ENCODE assay signal across 7 cellular contexts in the genomic region with DNA sequence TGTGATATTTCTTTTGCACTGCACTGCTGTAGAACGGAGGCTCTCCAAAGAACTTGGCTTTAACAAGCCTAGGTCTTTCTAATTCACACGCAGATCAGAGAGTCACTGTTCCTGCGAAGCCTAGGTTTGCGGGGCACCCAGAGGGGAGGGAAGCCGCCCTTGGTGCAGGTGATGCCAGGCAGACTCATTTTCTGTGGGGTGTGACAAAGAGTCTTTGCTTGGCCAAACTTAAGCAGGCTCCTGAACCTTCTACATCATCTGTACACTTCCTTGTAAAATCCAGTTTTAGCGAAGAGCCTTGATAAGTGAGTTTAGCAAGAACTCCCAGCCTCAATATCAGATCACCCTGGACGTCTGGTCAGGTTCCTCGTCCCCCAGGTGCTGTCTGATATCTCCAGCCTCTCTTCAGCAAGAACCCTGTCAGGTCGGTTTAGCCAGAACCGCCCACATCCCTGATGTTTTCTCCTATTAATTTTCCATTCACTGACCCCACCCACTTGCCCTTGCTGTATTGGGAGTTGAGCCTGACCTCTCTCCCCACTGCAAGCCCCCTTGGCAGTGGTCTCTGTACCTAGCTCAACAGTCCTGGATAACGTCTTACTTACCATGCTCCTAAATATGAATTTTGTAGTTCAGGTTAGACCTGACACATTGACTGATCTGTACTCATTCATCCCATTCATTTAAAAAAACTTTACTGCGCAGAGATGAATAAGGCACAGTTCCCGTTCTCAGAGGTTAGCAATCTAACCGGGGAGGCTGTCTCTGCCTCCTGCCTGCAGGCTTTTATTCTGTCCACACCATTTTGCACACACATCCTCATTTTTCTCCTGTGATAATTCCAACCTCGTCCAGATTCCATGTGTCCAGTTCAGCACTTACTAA. TPM values are rescaled to one million over a fixed set of nuclear protein-coding genes. Genes with fewer than 3 reads are reported as not detected.
DNase-seq lines count a peak whose midpoint lies in the region; ATAC-seq and TF ChIP-seq lines count a peak whose summit lies in the region.

No MANE protein-coding gene starts in this region.

- WGBS in aorta, 2 donors: 49 to 50% methylated on average over 15 of the region's 15 CpGs

- ATAC-seq in WTC11 (no peak), aorta (ENCODE audit: low FRiP score) (no peak), GM21723 (IDR thresholded peaks at IDR 0.05; ENCODE audit: unreplicated experiment) (no peak)
- no peak for ATAC-seq in naive thymus-derived CD8-positive, alpha-beta T cell

- H3K27ac Mint-ChIP-seq in WTC11: no peak overlapping the region
- H3K27ac Mint-ChIP-seq in naive thymus-derived CD8-positive, alpha-beta T cell: peak overlapping the region in 9 of 10 donors; percentile 61 to 92 (median 74)

- CTCF ChIA-PET in WTC11 (lab: Charles Lee): interaction anchor here (1.0 to 2.6 kb wide), 12 partner anchors 7 to 254 kb away, joined by 3 to 12 read pairs (median 4); no protein-coding TSS in a partner anchor

- H3K9ac ChIP-seq in HUES6 (ENCODE audit: low read length): no peak overlapping the region

- no peaks in the 10 kb centered on the region for H3K9me3 Mint-ChIP-seq in WTC11
- H3K9me3 Mint-ChIP-seq in naive thymus-derived CD8-positive, alpha-beta T cell: no peaks in the 10 kb centered on the region

- H3K36me3 ChIP-seq in HUES6 (ENCODE audit: control insufficient read depth, insufficient read depth, low read length) (no peaks in the 10 kb centered on the region), aorta (ENCODE audit: control insufficient read depth in 1 of 2, insufficient read depth in 2 of 2, low read length in 1 of 2) (no peaks in the 10 kb centered on the region), right atrium auricular region (no peaks in the 10 kb centered on the region)

- H3K9me3 ChIP-seq in HUES6 (ENCODE audit: control insufficient read depth, insufficient read depth, low read depth, low read length) (no peaks in the 10 kb centered on the region), aorta (ENCODE audit: control insufficient read depth, low read length) (no peaks in the 10 kb centered on the region), right atrium auricular region (no peaks in the 10 kb centered on the region)

- DNase-seq in COLO829 (ENCODE audit: low spot score) (peak; percentile 51), WTC11 (ENCODE audit: low spot score) (no peak), aorta (no peak), right atrium auricular region (ENCODE audit: low spot score) (no peak)
- DNase-seq in naive thymus-derived CD8-positive, alpha-beta T cell: no peak

- no peaks in the 10 kb centered on the region for H3K36me3 Mint-ChIP-seq in WTC11
- H3K36me3 Mint-ChIP-seq in naive thymus-derived CD8-positive, alpha-beta T cell: no peaks in the 10 kb centered on the region

- POLR2A ChIA-PET in WTC11 (lab: Charles Lee): interaction anchor here (1.0 kb wide), 1 partner anchor 180 kb away, joined by 3 read pairs; no protein-coding TSS in a partner anchor
- POLR2A ChIA-PET in naive thymus-derived CD8-positive, alpha-beta T cell (lab: Charles Lee): interaction anchor here (0.5 to 2.4 kb wide), 6 partner anchors 17 to 284 kb away, joined by 3 to 7 read pairs (median 5); a partner anchor contains a TSS

- H3K27ac ChIP-seq in HUES6 (ENCODE audit: low read depth, low read length) (no peak overlapping the region), aorta (ENCODE audit: low read depth in 1 of 2, low read length in 2 of 2) (no peak overlapping the region), right atrium auricular region (no peak overlapping the region)

- H3K4me1 ChIP-seq in HUES6 (ENCODE audit: control insufficient read depth, insufficient read depth, low read length) (peaks cover 7% of the 10 kb centered on the region), aorta (ENCODE audit: control insufficient read depth in 1 of 2, insufficient read depth in 2 of 2, low read length in 2 of 2) (no peaks in the 10 kb centered on the region), right atrium auricular region (peaks cover 0 to 40% of the 10 kb centered on the region in 2 donors)

- peaks cover 21% of the 10 kb centered on the region for H3K4me1 Mint-ChIP-seq in WTC11
- peaks cover 9 to 36% (median 33%) of the 10 kb centered on the region in 4 donors for H3K4me1 Mint-ChIP-seq in naive thymus-derived CD8-positive, alpha-beta T cell

- no peak for TF ChIP-seq CTCF in WTC11 (IDR thresholded peaks at IDR 0.05)
- TF ChIP-seq CTCF in right atrium auricular region (IDR thresholded peaks at IDR 0.05): no peak

- no peaks in the 10 kb centered on the region for H3K27me3 Mint-ChIP-seq in WTC11 (ENCODE audit: low read depth)
- peaks cover 0 to 2% (median 0%) of the 10 kb centered on the region in 5 donors for H3K27me3 Mint-ChIP-seq in naive thymus-derived CD8-positive, alpha-beta T cell

- H3K27me3 ChIP-seq in HUES6 (ENCODE audit: control insufficient read depth, insufficient read depth, low read length) (no peaks in the 10 kb centered on the region), aorta (ENCODE audit: control insufficient read depth in 1 of 2, insufficient read depth in 2 of 2, low read length in 1 of 2) (no peaks in the 10 kb centered on the region), right atrium auricular region (no peaks in the 10 kb centered on the region)

- H3K4me3 Mint-ChIP-seq in WTC11: peak overlapping the region; percentile 82
- H3K4me3 Mint-ChIP-seq in naive thymus-derived CD8-positive, alpha-beta T cell: peak overlapping the region; percentile 56 to 88 (median 76)

- intact Hi-C loops in aorta (cut with DNase I): loop anchor here (10.0 kb wide), 2 partner anchors 97 to 283 kb away; a partner anchor contains a TSS

- H3K4me3 ChIP-seq in HUES6 (ENCODE audit: low read depth, low read length) (peak overlapping the region; percentile 59), aorta (ENCODE audit: low read length in 2 of 2) (no peak overlapping the region), right atrium auricular region (no peak overlapping the region)

TF ChIP-seq in WTC11, 78 proteins besides CTCF, POLR2A, EP300 and RAD21 (continues in another document):
- no peak for TF ChIP-seq FOXJ3 (CRISPR knock-in tag; IDR thresholded peaks at IDR 0.05; ENCODE audit: borderline replicate concordance)
- TF ChIP-seq, protein P1, sequence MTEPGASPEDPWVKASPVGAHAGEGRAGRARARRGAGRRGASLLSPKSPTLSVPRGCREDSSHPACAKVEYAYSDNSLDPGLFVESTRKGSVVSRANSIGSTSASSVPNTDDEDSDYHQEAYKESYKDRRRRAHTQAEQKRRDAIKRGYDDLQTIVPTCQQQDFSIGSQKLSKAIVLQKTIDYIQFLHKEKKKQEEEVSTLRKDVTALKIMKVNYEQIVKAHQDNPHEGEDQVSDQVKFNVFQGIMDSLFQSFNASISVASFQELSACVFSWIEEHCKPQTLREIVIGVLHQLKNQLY (CRISPR knock-in tag; IDR thresholded peaks at IDR 0.05): no peak
- TF ChIP-seq ZNF671 (CRISPR knock-in tag; IDR thresholded peaks at IDR 0.05): no peak
- TF ChIP-seq ETV6 (CRISPR knock-in tag; IDR thresholded peaks at IDR 0.05): no peak
- TF ChIP-seq, protein P2, sequence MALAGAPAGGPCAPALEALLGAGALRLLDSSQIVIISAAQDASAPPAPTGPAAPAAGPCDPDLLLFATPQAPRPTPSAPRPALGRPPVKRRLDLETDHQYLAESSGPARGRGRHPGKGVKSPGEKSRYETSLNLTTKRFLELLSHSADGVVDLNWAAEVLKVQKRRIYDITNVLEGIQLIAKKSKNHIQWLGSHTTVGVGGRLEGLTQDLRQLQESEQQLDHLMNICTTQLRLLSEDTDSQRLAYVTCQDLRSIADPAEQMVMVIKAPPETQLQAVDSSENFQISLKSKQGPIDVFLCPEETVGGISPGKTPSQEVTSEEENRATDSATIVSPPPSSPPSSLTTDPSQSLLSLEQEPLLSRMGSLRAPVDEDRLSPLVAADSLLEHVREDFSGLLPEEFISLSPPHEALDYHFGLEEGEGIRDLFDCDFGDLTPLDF (CRISPR knock-in tag; IDR thresholded peaks at IDR 0.05): no peak
- no peak for TF ChIP-seq NR1H2 (CRISPR knock-in tag; IDR thresholded peaks at IDR 0.05)
- TF ChIP-seq, protein P3, sequence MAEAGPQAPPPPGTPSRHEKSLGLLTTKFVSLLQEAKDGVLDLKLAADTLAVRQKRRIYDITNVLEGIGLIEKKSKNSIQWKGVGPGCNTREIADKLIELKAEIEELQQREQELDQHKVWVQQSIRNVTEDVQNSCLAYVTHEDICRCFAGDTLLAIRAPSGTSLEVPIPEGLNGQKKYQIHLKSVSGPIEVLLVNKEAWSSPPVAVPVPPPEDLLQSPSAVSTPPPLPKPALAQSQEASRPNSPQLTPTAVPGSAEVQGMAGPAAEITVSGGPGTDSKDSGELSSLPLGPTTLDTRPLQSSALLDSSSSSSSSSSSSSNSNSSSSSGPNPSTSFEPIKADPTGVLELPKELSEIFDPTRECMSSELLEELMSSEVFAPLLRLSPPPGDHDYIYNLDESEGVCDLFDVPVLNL (CRISPR knock-in tag; IDR thresholded peaks at IDR 0.05; ENCODE audit: borderline replicate concordance, low read depth): no peak
- TF ChIP-seq, protein P4, sequence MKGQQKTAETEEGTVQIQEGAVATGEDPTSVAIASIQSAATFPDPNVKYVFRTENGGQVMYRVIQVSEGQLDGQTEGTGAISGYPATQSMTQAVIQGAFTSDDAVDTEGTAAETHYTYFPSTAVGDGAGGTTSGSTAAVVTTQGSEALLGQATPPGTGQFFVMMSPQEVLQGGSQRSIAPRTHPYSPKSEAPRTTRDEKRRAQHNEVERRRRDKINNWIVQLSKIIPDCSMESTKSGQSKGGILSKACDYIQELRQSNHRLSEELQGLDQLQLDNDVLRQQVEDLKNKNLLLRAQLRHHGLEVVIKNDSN (CRISPR knock-in tag; IDR thresholded peaks at IDR 0.05): no peak

RNA-seq across cellular contexts. Expression of a gene that starts 0.9 kb away (rescaled TPM):
- 46.4 to 55.6 TPM (median 53.3 TPM) in 3 replicates for total RNA-seq in WTC11 (2021)
- 10 to 100 TPM; 28.3 to 28.9 TPM for total RNA-seq in naive thymus-derived CD8-positive, alpha-beta T cell
- polyA plus RNA-seq in naive thymus-derived CD8-positive, alpha-beta T cell: 10 to 100 TPM; 19.4 to 24.7 (median 20.8) TPM
- total RNA-seq in aorta: 10 to 100 TPM; 24.1 to 38.0 TPM
- polyA plus RNA-seq in aorta: 10 to 100 TPM; 36.9 to 49.9 TPM
- 10 to 100 TPM; 58.6 to 76.9 TPM for total RNA-seq in right atrium auricular region

RNA-seq across cellular contexts. Expression of a gene that starts 54.7 kb away (rescaled TPM):
- total RNA-seq in WTC11 (2021) (33.5 to 40.5 TPM (median 35.8 TPM) in 3 replicates), aorta (10 to 100 TPM; 26.4 to 28.0 TPM), right atrium auricular region (10 to 100 TPM; 19.4 to 21.4 TPM)
- total RNA-seq in naive thymus-derived CD8-positive, alpha-beta T cell: 10 to 100 TPM; 26.9 to 32.0 TPM
- 1 to 10 TPM in 2 of 3 donors, under 1 TPM in 1; 0.61 to 2.4 (median 1.1) TPM for polyA plus RNA-seq in naive thymus-derived CD8-positive, alpha-beta T cell
- 1 to 10 TPM; 2.5 to 5.2 TPM for polyA plus RNA-seq in aorta
